ENCODE assay signal across 13 cellular contexts in the genomic region with DNA sequence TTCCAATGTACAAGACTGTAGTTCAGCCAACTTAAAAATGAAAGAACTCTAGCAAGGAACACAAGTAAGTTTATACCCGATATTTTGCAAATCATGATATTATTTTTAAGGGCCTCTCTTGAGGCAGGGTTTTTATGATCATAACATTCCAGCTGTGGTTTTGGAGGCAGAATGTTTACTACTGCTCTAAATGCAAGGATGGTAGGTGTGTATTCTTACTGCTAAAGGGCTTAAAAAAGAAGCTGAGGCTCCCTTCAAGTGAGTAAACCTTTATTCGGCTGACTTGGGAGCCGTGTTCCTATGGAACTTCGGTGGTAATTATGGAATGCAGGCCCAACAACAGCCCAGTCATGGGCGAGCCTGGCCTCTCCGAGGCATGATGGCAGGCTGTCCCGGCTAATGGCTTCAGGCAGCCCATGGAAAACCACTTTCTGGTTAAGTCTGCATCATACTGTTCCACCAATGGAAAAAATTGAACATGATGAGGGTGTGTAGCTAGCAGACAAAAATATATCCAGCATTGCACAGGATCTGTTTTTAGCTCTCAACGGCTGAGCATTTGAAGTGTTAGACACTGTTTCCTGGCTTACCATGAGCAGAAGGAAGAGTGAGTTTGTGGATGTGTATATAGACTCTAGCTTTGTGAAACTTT.
DNase-seq lines count a peak whose midpoint lies in the region; ATAC-seq, FAIRE-seq and TF ChIP-seq lines count a peak whose summit lies in the region.
"Had no signal": no experiment of that assay in that cellular context is flagged by ENCODE, and none has a peak within 500 bp of the region (broad histone marks: within the 10 kb centered on the region; RNA-seq: fewer than 3 reads in every experiment).

No MANE protein-coding gene starts in this region.

- no peaks in the 10 kb centered on the region for H3K9me3 ChIP-seq in heart right ventricle
- no peaks in the 10 kb centered on the region for H3K9me3 ChIP-seq in colonic mucosa

- no peak overlapping the region for H3K27ac Mint-ChIP-seq in activated naive CD4-positive, alpha-beta T cell treated with anti-CD3 and anti-CD28 coated beads, Interleukin-2, amount 50 U/mL, for 24 hours
- no peak overlapping the region for H3K27ac Mint-ChIP-seq in activated T-helper 17 cell treated with anti-CD3 and anti-CD28 coated beads, Interleukin-2, amount 50 U/mL, for 72 hours
- H3K27ac Mint-ChIP-seq in stimulated activated naive CD8-positive, alpha-beta T cell treated with anti-CD3 and anti-CD28 coated beads, Interleukin-15, Interleukin-2, amounts not matched to agents 100 ng/mL and 50 ng/mL, for 24 hours = peak overlapping the region; percentile 81
- H3K27ac Mint-ChIP-seq: memory B cell had no signal

- peak; percentile 44 for ATAC-seq in activated T-helper 17 cell treated with anti-CD3 and anti-CD28 coated beads, Interleukin-2, amount 50 U/mL, for 72 hours (replicated peaks)
- ATAC-seq in heart right ventricle (peak; percentile 54 to 93 (median 86)), HG02981 (IDR thresholded peaks at IDR 0.05; ENCODE audit: unreplicated experiment) (no peak)

- H3K9me3 Mint-ChIP-seq in activated naive CD4-positive, alpha-beta T cell treated with anti-CD3 and anti-CD28 coated beads, Interleukin-2, amount 50 U/mL, for 24 hours = no peaks in the 10 kb centered on the region
- H3K9me3 Mint-ChIP-seq in activated T-helper 17 cell treated with anti-CD3 and anti-CD28 coated beads, Interleukin-2, amount 50 U/mL, for 72 hours = no peaks in the 10 kb centered on the region
- no peaks in the 10 kb centered on the region for H3K9me3 Mint-ChIP-seq in stimulated activated naive CD8-positive, alpha-beta T cell treated with anti-CD3 and anti-CD28 coated beads, Interleukin-15, Interleukin-2, amounts not matched to agents 100 ng/mL and 50 ng/mL, for 24 hours
- H3K9me3 Mint-ChIP-seq: memory B cell had no signal

- H3K27me3 ChIP-seq in heart right ventricle = no peaks in the 10 kb centered on the region
- H3K27me3 ChIP-seq in colonic mucosa = no peaks in the 10 kb centered on the region

- peaks cover 0 to 10% (median 0%) of the 10 kb centered on the region in 9 donors for H3K4me1 ChIP-seq in heart right ventricle
- no peaks in the 10 kb centered on the region for H3K4me1 ChIP-seq in colonic mucosa

- H3K4me3 ChIP-seq in heart right ventricle (peak overlapping the region in 8 of 10 donors; percentile 8 to 49 (median 30)), colonic mucosa (no peak overlapping the region)

- H3K4me3 Mint-ChIP-seq in activated naive CD4-positive, alpha-beta T cell treated with anti-CD3 and anti-CD28 coated beads, Interleukin-2, amount 50 U/mL, for 24 hours = peak overlapping the region; percentile 67
- H3K4me3 Mint-ChIP-seq in activated T-helper 17 cell treated with anti-CD3 and anti-CD28 coated beads, Interleukin-2, amount 50 U/mL, for 72 hours = peak overlapping the region; percentile 49
- peak overlapping the region; percentile 82 for H3K4me3 Mint-ChIP-seq in stimulated activated naive CD8-positive, alpha-beta T cell treated with anti-CD3 and anti-CD28 coated beads, Interleukin-15, Interleukin-2, amounts not matched to agents 100 ng/mL and 50 ng/mL, for 24 hours
- H3K4me3 Mint-ChIP-seq: memory B cell had no signal

- H3K27ac ChIP-seq in heart right ventricle (peak overlapping the region in 6 of 10 donors; percentile 33 to 78 (median 69)), colonic mucosa (no peak overlapping the region)

- TF ChIP-seq CTCF in heart right ventricle (IDR thresholded peaks at IDR 0.05) = no peak
- no peak for TF ChIP-seq CTCF in colonic mucosa (IDR thresholded peaks at IDR 0.05)

- H3K36me3 ChIP-seq in heart right ventricle (no peaks in the 10 kb centered on the region), colonic mucosa (no peaks in the 10 kb centered on the region)

- no peak for TF ChIP-seq POLR2A in GM12891 (IDR thresholded peaks at IDR 0.05; ENCODE audit: low read depth, low read length)

- intact Hi-C loops in heart right ventricle (cut with DNase I) = no loop called here
- intact Hi-C loops in colonic mucosa (cut with DNase I) = no loop called here

- FAIRE-seq in GM12891 (lab: Jason Lieb, UNC) = no peak

- no peak for DNase-seq in activated naive CD4-positive, alpha-beta T cell treated with Interleukin-2 at 50 U/mL for 16 hours
- DNase-seq in heart right ventricle (no peak), colonic mucosa (no peak), GM12891 (ENCODE audit: insufficient read length, low spot score) (no peak)
- DNase-seq: ACHN, Calu3, NCI-H2171, occipital lobe had no signal

- peaks cover 27% of the 10 kb centered on the region for H3K4me1 Mint-ChIP-seq in activated naive CD4-positive, alpha-beta T cell treated with anti-CD3 and anti-CD28 coated beads, Interleukin-2, amount 50 U/mL, for 24 hours
- peaks cover 11% of the 10 kb centered on the region for H3K4me1 Mint-ChIP-seq in activated T-helper 17 cell treated with anti-CD3 and anti-CD28 coated beads, Interleukin-2, amount 50 U/mL, for 72 hours
- H3K4me1 Mint-ChIP-seq in stimulated activated naive CD8-positive, alpha-beta T cell treated with anti-CD3 and anti-CD28 coated beads, Interleukin-15, Interleukin-2, amounts not matched to agents 100 ng/mL and 50 ng/mL, for 24 hours (ENCODE audit: low read depth) = peaks cover 55% of the 10 kb centered on the region
- H3K4me1 Mint-ChIP-seq: memory B cell had no signal

- no peak overlapping the region for H3K9ac ChIP-seq in colonic mucosa (ENCODE audit: low read depth in 2 of 2, low read length in 2 of 2)

- no peaks in the 10 kb centered on the region for H3K27me3 Mint-ChIP-seq in activated naive CD4-positive, alpha-beta T cell treated with anti-CD3 and anti-CD28 coated beads, Interleukin-2, amount 50 U/mL, for 24 hours
- H3K27me3 Mint-ChIP-seq in activated T-helper 17 cell treated with anti-CD3 and anti-CD28 coated beads, Interleukin-2, amount 50 U/mL, for 72 hours = no peaks in the 10 kb centered on the region
- H3K27me3 Mint-ChIP-seq in stimulated activated naive CD8-positive, alpha-beta T cell treated with anti-CD3 and anti-CD28 coated beads, Interleukin-15, Interleukin-2, amounts not matched to agents 100 ng/mL and 50 ng/mL, for 24 hours = peaks cover 6% of the 10 kb centered on the region

- 40 to 58% methylated on average over 8 of the region's 8 CpGs for WGBS in heart right ventricle, 2 donors

- no peaks in the 10 kb centered on the region for H3K36me3 Mint-ChIP-seq in activated naive CD4-positive, alpha-beta T cell treated with anti-CD3 and anti-CD28 coated beads, Interleukin-2, amount 50 U/mL, for 24 hours
- no peaks in the 10 kb centered on the region for H3K36me3 Mint-ChIP-seq in activated T-helper 17 cell treated with anti-CD3 and anti-CD28 coated beads, Interleukin-2, amount 50 U/mL, for 72 hours (ENCODE audit: low read depth)
- H3K36me3 Mint-ChIP-seq in stimulated activated naive CD8-positive, alpha-beta T cell treated with anti-CD3 and anti-CD28 coated beads, Interleukin-15, Interleukin-2, amounts not matched to agents 100 ng/mL and 50 ng/mL, for 24 hours (ENCODE audit: low read depth) = peaks cover 3% of the 10 kb centered on the region
- H3K36me3 Mint-ChIP-seq: memory B cell had no signal

TF ChIP-seq in GM12891, 5 proteins besides CTCF, POLR2A, EP300 and RAD21:
- no peak for TF ChIP-seq PAX5 (IDR thresholded peaks at IDR 0.05; ENCODE audit: insufficient read depth, low read length, severe bottlenecking)
- no peak for TF ChIP-seq SPI1 (IDR thresholded peaks at IDR 0.05; ENCODE audit: low read depth, low read length)
- TF ChIP-seq POU2F2 (IDR thresholded peaks at IDR 0.05; ENCODE audit: low read depth, low read length) = no peak
- no peak for TF ChIP-seq POLR2AphosphoS5 (IDR thresholded peaks at IDR 0.05; ENCODE audit: low read depth, low read length)
- no peak for TF ChIP-seq TAF1 (IDR thresholded peaks at IDR 0.05; ENCODE audit: low read depth, low read length)
